8 cellular contexts compared by ENCODE assay signal in genomic region chr5:149114403-149115312, GRCh38. TPM values are rescaled to one million over a fixed set of nuclear protein-coding genes. Genes with fewer than 3 reads are reported as not detected.
DNase-seq lines count a peak whose midpoint lies in the region; ATAC-seq and TF ChIP-seq lines count a peak whose summit lies in the region.

No MANE protein-coding gene starts in this region.

- peak; percentile 80 for DNase-seq in DMS 273 (lab: John Stamatoyannopoulos, UW; ENCODE audit: unreplicated experiment)
- DNase-seq in HS-5 (ENCODE audit: low read depth): peak; percentile 69
- DNase-seq in Peyer's patch: peak in 1 of 3 donors; percentile 74
- DNase-seq in activated naive CD8-positive, alpha-beta T cell treated with anti-CD3 and anti-CD28 coated beads for 36 hours: peak; percentile 25
- DNase-seq in heart right ventricle: peak in 1 of 2 donors; percentile 76
- peak; percentile 82 for DNase-seq in putamen (ENCODE audit: low spot score)

- H3K4me1 ChIP-seq in Peyer's patch (no peaks in the 10 kb centered on the region), heart right ventricle (peaks cover 0 to 12% (median 6%) of the 10 kb centered on the region in 9 donors)

- H3K4me1 Mint-ChIP-seq in activated naive CD8-positive, alpha-beta T cell treated with anti-CD3 and anti-CD28 coated beads for 36 hours: peaks cover 3% of the 10 kb centered on the region

- ATAC-seq in GM19397 (IDR thresholded peaks at IDR 0.05; ENCODE audit: unreplicated experiment) (peak; percentile 68), heart right ventricle (peak; percentile 91 to 98 (median 95)), HG02840 (IDR thresholded peaks at IDR 0.05; ENCODE audit: low FRiP score, unreplicated experiment) (no peak)

- no peak overlapping the region for H3K27ac Mint-ChIP-seq in activated naive CD8-positive, alpha-beta T cell treated with anti-CD3 and anti-CD28 coated beads for 36 hours

- H3K27me3 Mint-ChIP-seq in activated naive CD8-positive, alpha-beta T cell treated with anti-CD3 and anti-CD28 coated beads for 36 hours: peaks cover 27% of the 10 kb centered on the region

- intact Hi-C loops in heart right ventricle (cut with DNase I): loop anchor here (1.0 to 10.0 kb wide), 17 partner anchors 50 to 930 kb away; partner anchors contain the start of genes SH3TC2 (in 4 of the 10) and ADRB2 (in 1 of the 10)

- H3K4me3 Mint-ChIP-seq in activated naive CD8-positive, alpha-beta T cell treated with anti-CD3 and anti-CD28 coated beads for 36 hours: no peak overlapping the region

- 32 to 35% methylated on average over 7 of the region's 7 CpGs for WGBS in heart right ventricle, 2 donors

- H3K27me3 ChIP-seq in Peyer's patch (no peaks in the 10 kb centered on the region), heart right ventricle (no peaks in the 10 kb centered on the region)

- TF ChIP-seq CTCF in Peyer's patch (IDR thresholded peaks at IDR 0.05) (peak in 4 of 6 experiments; percentile 51 to 76 (median 70)), heart right ventricle (IDR thresholded peaks at IDR 0.05) (peak; percentile 54 to 88 (median 75))

- no peaks in the 10 kb centered on the region for H3K36me3 ChIP-seq in Peyer's patch
- H3K36me3 ChIP-seq in heart right ventricle: no peaks in the 10 kb centered on the region

- H3K36me3 Mint-ChIP-seq in activated naive CD8-positive, alpha-beta T cell treated with anti-CD3 and anti-CD28 coated beads for 36 hours: no peaks in the 10 kb centered on the region

- H3K27ac ChIP-seq in Peyer's patch (no peak overlapping the region), heart right ventricle (peak overlapping the region in 6 of 10 donors; percentile 43 to 73 (median 59))

- H3K9me3 Mint-ChIP-seq in activated naive CD8-positive, alpha-beta T cell treated with anti-CD3 and anti-CD28 coated beads for 36 hours: no peaks in the 10 kb centered on the region

- TF ChIP-seq POLR2A in Peyer's patch (IDR thresholded peaks at IDR 0.05): no peak

- H3K4me3 ChIP-seq in Peyer's patch: no peak overlapping the region
- no peak overlapping the region for H3K4me3 ChIP-seq in heart right ventricle

- H3K9me3 ChIP-seq in Peyer's patch (no peaks in the 10 kb centered on the region), heart right ventricle (no peaks in the 10 kb centered on the region)

RNA-seq across cellular contexts. Expression of gene ABLIM3, which starts 26.6 kb away (rescaled TPM):
- 10 to 100 TPM in 1 of 4 donors, 1 to 10 TPM in 3; 1.6 to 26.4 (median 5.7) TPM for total RNA-seq in Peyer's patch
- not detected for total RNA-seq in activated naive CD8-positive, alpha-beta T cell treated with anti-CD3 and anti-CD28 coated beads for 36 hours
- 100 to 1,000 TPM in 7 of 10 donors, 10 to 100 TPM in 3; 66.8 to 189 (median 106) TPM for total RNA-seq in heart right ventricle
- polyA plus RNA-seq in heart right ventricle: 10 to 100 TPM; 53.6 to 54.1 TPM

RNA-seq across cellular contexts. Expression of gene SH3TC2, which starts 51.8 kb away (rescaled TPM):
- total RNA-seq in Peyer's patch (1 to 10 TPM in 1 of 4 donors, under 1 TPM in 3; 0.57 to 1.3 (median 0.76) TPM), heart right ventricle (10 to 100 TPM in 2 of 10 donors, 1 to 10 TPM in 7, under 1 TPM in 1; 0.97 to 13.1 (median 7.4) TPM)
- total RNA-seq in activated naive CD8-positive, alpha-beta T cell treated with anti-CD3 and anti-CD28 coated beads for 36 hours: not detected
- 1 to 10 TPM in 1 of 2 donors, under 1 TPM in 1; 0.91 to 2.9 TPM for polyA plus RNA-seq in heart right ventricle

Comparison
In these comparisons a context has a peak if more than half of its experiments do, and no peak if none do; other contexts are left out.
1. H3K27ac ChIP-seq: peak in heart right ventricle (6 of 10); none in Peyer's patch (0 of 4).